In the genomic region with DNA sequence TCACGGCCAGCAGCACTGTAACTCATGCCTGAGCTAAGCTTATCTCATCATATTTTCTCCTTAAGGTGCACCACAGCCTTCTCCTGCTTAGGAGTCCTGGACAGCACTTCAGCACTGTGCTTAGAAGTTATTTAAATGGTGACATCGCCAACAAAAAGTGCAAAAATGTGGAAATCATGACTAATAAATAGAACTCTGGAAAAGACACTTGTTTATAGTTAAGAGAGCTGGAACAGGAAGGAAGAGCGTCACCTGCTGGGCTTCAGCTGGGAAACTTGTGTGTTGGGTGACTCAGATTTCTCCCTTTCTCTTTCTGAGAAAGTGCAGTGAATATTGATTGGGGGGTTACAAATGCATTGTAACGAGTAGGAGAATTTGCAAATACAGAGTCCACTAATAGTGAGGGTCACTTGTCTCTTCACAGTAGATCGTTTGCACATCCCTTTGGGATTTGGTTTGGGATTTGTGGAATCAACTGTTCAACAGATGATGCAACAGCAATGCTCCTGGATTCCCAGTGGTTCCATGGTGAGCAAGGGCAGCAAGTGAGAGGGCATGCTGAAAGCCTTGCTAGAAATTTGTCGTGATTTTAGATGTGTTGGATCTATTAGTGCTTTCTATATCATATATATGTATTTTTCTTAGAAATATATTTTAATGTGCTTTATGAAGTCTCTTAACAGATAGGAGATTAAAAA, we compare ENCODE assay signal across 2 cellular contexts.
TF ChIP-seq lines count a peak whose summit lies in the region.

No MANE protein-coding gene starts in this region.

TF ChIP-seq in H1, 55 proteins besides CTCF, POLR2A, EP300 and RAD21:
- TF ChIP-seq KDM1A (IDR thresholded peaks at IDR 0.05; ENCODE audit: borderline replicate concordance, low read length) (no peak), KDM5A (IDR thresholded peaks at IDR 0.05; ENCODE audit: low read length) (no peak), CEBPB (IDR thresholded peaks at IDR 0.05; ENCODE audit: low read depth, low read length) (peak; percentile 62; the same call in 1 of the 2 replicates), SIRT6 (IDR thresholded peaks at IDR 0.05; ENCODE audit: low read length) (no peak), SRF (IDR thresholded peaks at IDR 0.05; ENCODE audit: low read depth, low read length) (no peak), BCL11A (IDR thresholded peaks at IDR 0.05; ENCODE audit: low read depth in 2 of 2, low read length in 2 of 2) (no peak), EGR1 (IDR thresholded peaks at IDR 0.05; ENCODE audit: borderline replicate concordance, low read depth, low read length) (no peak)
- TF ChIP-seq, protein P1, sequence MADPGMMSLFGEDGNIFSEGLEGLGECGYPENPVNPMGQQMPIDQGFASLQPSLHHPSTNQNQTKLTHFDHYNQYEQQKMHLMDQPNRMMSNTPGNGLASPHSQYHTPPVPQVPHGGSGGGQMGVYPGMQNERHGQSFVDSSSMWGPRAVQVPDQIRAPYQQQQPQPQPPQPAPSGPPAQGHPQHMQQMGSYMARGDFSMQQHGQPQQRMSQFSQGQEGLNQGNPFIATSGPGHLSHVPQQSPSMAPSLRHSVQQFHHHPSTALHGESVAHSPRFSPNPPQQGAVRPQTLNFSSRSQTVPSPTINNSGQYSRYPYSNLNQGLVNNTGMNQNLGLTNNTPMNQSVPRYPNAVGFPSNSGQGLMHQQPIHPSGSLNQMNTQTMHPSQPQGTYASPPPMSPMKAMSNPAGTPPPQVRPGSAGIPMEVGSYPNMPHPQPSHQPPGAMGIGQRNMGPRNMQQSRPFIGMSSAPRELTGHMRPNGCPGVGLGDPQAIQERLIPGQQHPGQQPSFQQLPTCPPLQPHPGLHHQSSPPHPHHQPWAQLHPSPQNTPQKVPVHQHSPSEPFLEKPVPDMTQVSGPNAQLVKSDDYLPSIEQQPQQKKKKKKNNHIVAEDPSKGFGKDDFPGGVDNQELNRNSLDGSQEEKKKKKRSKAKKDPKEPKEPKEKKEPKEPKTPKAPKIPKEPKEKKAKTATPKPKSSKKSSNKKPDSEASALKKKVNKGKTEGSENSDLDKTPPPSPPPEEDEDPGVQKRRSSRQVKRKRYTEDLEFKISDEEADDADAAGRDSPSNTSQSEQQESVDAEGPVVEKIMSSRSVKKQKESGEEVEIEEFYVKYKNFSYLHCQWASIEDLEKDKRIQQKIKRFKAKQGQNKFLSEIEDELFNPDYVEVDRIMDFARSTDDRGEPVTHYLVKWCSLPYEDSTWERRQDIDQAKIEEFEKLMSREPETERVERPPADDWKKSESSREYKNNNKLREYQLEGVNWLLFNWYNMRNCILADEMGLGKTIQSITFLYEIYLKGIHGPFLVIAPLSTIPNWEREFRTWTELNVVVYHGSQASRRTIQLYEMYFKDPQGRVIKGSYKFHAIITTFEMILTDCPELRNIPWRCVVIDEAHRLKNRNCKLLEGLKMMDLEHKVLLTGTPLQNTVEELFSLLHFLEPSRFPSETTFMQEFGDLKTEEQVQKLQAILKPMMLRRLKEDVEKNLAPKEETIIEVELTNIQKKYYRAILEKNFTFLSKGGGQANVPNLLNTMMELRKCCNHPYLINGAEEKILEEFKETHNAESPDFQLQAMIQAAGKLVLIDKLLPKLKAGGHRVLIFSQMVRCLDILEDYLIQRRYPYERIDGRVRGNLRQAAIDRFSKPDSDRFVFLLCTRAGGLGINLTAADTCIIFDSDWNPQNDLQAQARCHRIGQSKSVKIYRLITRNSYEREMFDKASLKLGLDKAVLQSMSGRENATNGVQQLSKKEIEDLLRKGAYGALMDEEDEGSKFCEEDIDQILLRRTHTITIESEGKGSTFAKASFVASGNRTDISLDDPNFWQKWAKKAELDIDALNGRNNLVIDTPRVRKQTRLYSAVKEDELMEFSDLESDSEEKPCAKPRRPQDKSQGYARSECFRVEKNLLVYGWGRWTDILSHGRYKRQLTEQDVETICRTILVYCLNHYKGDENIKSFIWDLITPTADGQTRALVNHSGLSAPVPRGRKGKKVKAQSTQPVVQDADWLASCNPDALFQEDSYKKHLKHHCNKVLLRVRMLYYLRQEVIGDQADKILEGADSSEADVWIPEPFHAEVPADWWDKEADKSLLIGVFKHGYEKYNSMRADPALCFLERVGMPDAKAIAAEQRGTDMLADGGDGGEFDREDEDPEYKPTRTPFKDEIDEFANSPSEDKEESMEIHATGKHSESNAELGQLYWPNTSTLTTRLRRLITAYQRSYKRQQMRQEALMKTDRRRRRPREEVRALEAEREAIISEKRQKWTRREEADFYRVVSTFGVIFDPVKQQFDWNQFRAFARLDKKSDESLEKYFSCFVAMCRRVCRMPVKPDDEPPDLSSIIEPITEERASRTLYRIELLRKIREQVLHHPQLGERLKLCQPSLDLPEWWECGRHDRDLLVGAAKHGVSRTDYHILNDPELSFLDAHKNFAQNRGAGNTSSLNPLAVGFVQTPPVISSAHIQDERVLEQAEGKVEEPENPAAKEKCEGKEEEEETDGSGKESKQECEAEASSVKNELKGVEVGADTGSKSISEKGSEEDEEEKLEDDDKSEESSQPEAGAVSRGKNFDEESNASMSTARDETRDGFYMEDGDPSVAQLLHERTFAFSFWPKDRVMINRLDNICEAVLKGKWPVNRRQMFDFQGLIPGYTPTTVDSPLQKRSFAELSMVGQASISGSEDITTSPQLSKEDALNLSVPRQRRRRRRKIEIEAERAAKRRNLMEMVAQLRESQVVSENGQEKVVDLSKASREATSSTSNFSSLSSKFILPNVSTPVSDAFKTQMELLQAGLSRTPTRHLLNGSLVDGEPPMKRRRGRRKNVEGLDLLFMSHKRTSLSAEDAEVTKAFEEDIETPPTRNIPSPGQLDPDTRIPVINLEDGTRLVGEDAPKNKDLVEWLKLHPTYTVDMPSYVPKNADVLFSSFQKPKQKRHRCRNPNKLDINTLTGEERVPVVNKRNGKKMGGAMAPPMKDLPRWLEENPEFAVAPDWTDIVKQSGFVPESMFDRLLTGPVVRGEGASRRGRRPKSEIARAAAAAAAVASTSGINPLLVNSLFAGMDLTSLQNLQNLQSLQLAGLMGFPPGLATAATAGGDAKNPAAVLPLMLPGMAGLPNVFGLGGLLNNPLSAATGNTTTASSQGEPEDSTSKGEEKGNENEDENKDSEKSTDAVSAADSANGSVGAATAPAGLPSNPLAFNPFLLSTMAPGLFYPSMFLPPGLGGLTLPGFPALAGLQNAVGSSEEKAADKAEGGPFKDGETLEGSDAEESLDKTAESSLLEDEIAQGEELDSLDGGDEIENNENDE (IDR thresholded peaks at IDR 0.05; ENCODE audit: insufficient replicate concordance, low read length) = no peak
- TF ChIP-seq, protein P2, sequence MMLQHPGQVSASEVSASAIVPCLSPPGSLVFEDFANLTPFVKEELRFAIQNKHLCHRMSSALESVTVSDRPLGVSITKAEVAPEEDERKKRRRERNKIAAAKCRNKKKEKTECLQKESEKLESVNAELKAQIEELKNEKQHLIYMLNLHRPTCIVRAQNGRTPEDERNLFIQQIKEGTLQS (IDR thresholded peaks at IDR 0.05; ENCODE audit: insufficient read depth, low read depth, low read length) = no peak
TF ChIP-seq in H1: peak in this region for 1.

TF ChIP-seq in GM12891, 5 proteins besides CTCF, POLR2A, EP300 and RAD21:
- TF ChIP-seq SPI1 (IDR thresholded peaks at IDR 0.05; ENCODE audit: low read depth, low read length) = no peak
- no peak for TF ChIP-seq TAF1 (IDR thresholded peaks at IDR 0.05; ENCODE audit: low read depth, low read length)
- no peak for TF ChIP-seq PAX5 (IDR thresholded peaks at IDR 0.05; ENCODE audit: insufficient read depth, low read length, severe bottlenecking)
- TF ChIP-seq POLR2AphosphoS5 (IDR thresholded peaks at IDR 0.05; ENCODE audit: low read depth, low read length) = no peak
- TF ChIP-seq POU2F2 (IDR thresholded peaks at IDR 0.05; ENCODE audit: low read depth, low read length) = no peak
TF ChIP-seq in GM12891: peak in this region for 0.
